In genomic region chr11:1946812-1947480, GRCh38 we compare ENCODE assay signal across 9 cellular contexts. TPM values are rescaled to one million over a fixed set of nuclear protein-coding genes. Genes with fewer than 3 reads are reported as not detected.
DNase-seq lines count a peak whose midpoint lies in the region; ATAC-seq lines count a peak whose summit lies in the region.
"Had no signal": no experiment of that assay in that cellular context is flagged by ENCODE, and none has a peak within 500 bp of the region (broad histone marks: within the 10 kb centered on the region; RNA-seq: fewer than 3 reads in every experiment).

TSS of gene MRPL23 (plus strand) at chr11:1947332. CDS start at chr11:1947363, 31 bp downstream.

- no peaks in the 10 kb centered on the region for H3K36me3 ChIP-seq in effector memory CD4-positive, alpha-beta T cell (ENCODE audit: control insufficient read depth, insufficient read depth, low read length)

- H3K27me3 Mint-ChIP-seq in T-cell: no peaks in the 10 kb centered on the region

- H3K27ac Mint-ChIP-seq in T-cell: no peak within 1 kb of the TSS

- no peaks in the 10 kb centered on the region for H3K36me3 Mint-ChIP-seq in T-cell

- H3K4me3 Mint-ChIP-seq in T-cell: no peak within 1 kb of the TSS

- peak; percentile 51 for ATAC-seq in GM21390 (IDR thresholded peaks at IDR 0.05; ENCODE audit: unreplicated experiment)
- peak; percentile 75 to 90 (median 86) for ATAC-seq in T-cell (replicated peaks in 1 of 4)
- ATAC-seq in Right ventricle myocardium superior (ENCODE audit: poor library complexity): peak; percentile 83
- no peak for ATAC-seq in GM18517 (IDR thresholded peaks at IDR 0.05; ENCODE audit: unreplicated experiment)

- peak in 5 of 34 experiments; percentile 16 to 42 (median 35) for DNase-seq in T-cell
- peak; percentile 43 for DNase-seq in Right ventricle myocardium superior
- peak; percentile 20 for DNase-seq in stimulated activated CD4-positive, alpha-beta T cell treated with anti-CD3 and anti-CD28 coated beads, Interleukin-2, amount 100 ng/mL, for 4 hours (ENCODE audit: low read depth)
- no peak for DNase-seq in SKM-1 treated with dmso at 0.1 percent for 144 hours (lab: John Stamatoyannopoulos, UW; ENCODE audit: unreplicated experiment)
- DNase-seq in GM03348 (ENCODE audit: low spot score): no peak
- no peak for DNase-seq in effector memory CD4-positive, alpha-beta T cell

- no peaks in the 10 kb centered on the region for H3K4me1 Mint-ChIP-seq in T-cell

- no peaks in the 10 kb centered on the region for H3K9me3 ChIP-seq in effector memory CD4-positive, alpha-beta T cell (ENCODE audit: control insufficient read depth, low read length)

- H3K27me3 ChIP-seq in effector memory CD4-positive, alpha-beta T cell (replicated peaks; ENCODE audit: control insufficient read depth, insufficient read depth, low read length, poor library complexity, severe bottlenecking): no peaks in the 10 kb centered on the region

- H3K4me1 ChIP-seq in effector memory CD4-positive, alpha-beta T cell (ENCODE audit: control insufficient read depth, insufficient read depth, low read length, poor library complexity, severe bottlenecking): no peaks in the 10 kb centered on the region
- H3K4me1 ChIP-seq: parathyroid adenoma had no signal

- H3K9me3 Mint-ChIP-seq in T-cell: no peaks in the 10 kb centered on the region

- no peak within 1 kb of the TSS for H3K27ac ChIP-seq in effector memory CD4-positive, alpha-beta T cell (ENCODE audit: insufficient read depth, low read length, poor library complexity, severe bottlenecking)
- H3K27ac ChIP-seq: parathyroid adenoma had no signal

- intact Hi-C loops in Right ventricle myocardium superior (cut with DNase I): no loop called here

- POLR2A ChIA-PET in T-cell (lab: Charles Lee): interaction anchor here in 1 of 2 donors (0.6 kb wide), 1 partner anchor 97 kb away, joined by 4 read pairs; no protein-coding TSS in a partner anchor

- CTCF ChIA-PET in T-cell (lab: Charles Lee): interaction anchor here in 1 of 2 donors (0.7 to 1.0 kb wide), 2 partner anchors 65 to 71 kb away, joined by 3 to 5 read pairs; no protein-coding TSS in a partner anchor

- H3K4me3 ChIP-seq in effector memory CD4-positive, alpha-beta T cell (ENCODE audit: insufficient read depth, low read depth, low read length, poor library complexity, severe bottlenecking): no peak within 1 kb of the TSS

RNA-seq across cellular contexts. Expression of gene MRPL23, which starts in this region (rescaled TPM):
- total RNA-seq in T-cell (10 to 100 TPM; 34.5 to 58.8 (median 37.8) TPM), Right ventricle myocardium superior (99.3 TPM)

Comparison
In these comparisons a context has a peak if more than half of its experiments do, and no peak if none do; other contexts are left out.
1. DNase-seq: peak in Right ventricle myocardium superior (single experiment) and stimulated activated CD4-positive, alpha-beta T cell treated with anti-CD3 and anti-CD28 coated beads, Interleukin-2, amount 100 ng/mL, for 4 hours (single experiment); none in SKM-1 treated with dmso at 0.1 percent for 144 hours (single experiment), GM03348 (single experiment) and effector memory CD4-positive, alpha-beta T cell (0 of 3).